ENCODE assay signal across 9 cellular contexts in the genomic region with DNA sequence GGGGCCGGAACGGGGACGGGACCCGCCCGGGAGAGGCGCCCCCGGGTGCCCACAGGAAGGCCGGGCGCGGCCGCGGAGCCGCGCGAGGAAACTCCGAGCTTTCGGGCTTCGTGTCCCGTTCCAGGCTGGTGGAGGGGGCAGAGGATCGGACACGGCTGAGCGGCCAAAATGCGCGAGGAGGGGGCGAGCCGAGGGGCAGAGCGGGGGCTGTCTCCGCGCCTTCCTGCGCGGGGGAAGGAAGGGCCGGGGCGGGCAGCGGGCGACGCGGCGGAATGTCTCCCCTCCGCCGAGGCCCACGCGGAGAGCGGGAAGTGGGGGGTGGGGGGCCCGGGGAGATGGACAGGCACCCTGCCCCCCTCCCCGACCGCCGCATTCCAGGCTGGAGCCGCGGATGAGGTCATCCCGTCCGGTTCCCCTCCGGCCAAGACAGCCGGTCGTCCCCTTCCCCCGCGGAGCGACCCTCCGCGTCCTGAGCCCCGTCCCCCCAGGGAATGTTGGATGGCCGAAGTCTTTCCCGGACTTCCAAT. TPM values are rescaled to one million over a fixed set of nuclear protein-coding genes. Genes with fewer than 3 reads are reported as not detected.
DNase-seq lines count a peak whose midpoint lies in the region; ATAC-seq and TF ChIP-seq lines count a peak whose summit lies in the region.
"Had no signal": no experiment of that assay in that cellular context is flagged by ENCODE, and none has a peak within 500 bp of the region (broad histone marks: within the 10 kb centered on the region; RNA-seq: fewer than 3 reads in every experiment).

No MANE protein-coding gene starts in this region.

- in situ Hi-C loops in HAP-1 (cut with MboI; ENCODE audit: low sequenced_read_pairs), result no loop called here

- no peaks in the 10 kb centered on the region for H3K9me3 ChIP-seq in HAP-1
- no peaks in the 10 kb centered on the region for H3K9me3 ChIP-seq in adrenal gland (replicated peaks in 1 of 3)
- no peaks in the 10 kb centered on the region for H3K9me3 ChIP-seq in iPS-15b (ENCODE audit: control insufficient read depth, insufficient read depth, low read length)
- H3K9me3 ChIP-seq in skeletal muscle tissue (ENCODE audit: control insufficient read depth in 3 of 3, low read length in 3 of 3), result no peaks in the 10 kb centered on the region

- no peak overlapping the region for H3K9ac ChIP-seq in iPS-15b (ENCODE audit: low read depth, low read length)
- peak overlapping the region; percentile 80 to 81 (median 80) for H3K9ac ChIP-seq in skeletal muscle tissue (ENCODE audit: low read depth in 1 of 3, low read length in 3 of 3)

- H3K4me1 ChIP-seq in HAP-1 (peaks cover 24% of the 10 kb centered on the region), adrenal gland (replicated peaks in 1 of 2) (peaks cover 50 to 53% of the 10 kb centered on the region in 2 donors), iPS-15b (ENCODE audit: control insufficient read depth, insufficient read depth, low read length) (peaks cover 20% of the 10 kb centered on the region), skeletal muscle tissue (ENCODE audit: control insufficient read depth in 3 of 3, insufficient read depth in 3 of 3, low read length in 3 of 3) (peaks cover 44 to 50% (median 48%) of the 10 kb centered on the region in 3 donors)

- no peak for TF ChIP-seq CTCF in adrenal gland (IDR thresholded peaks at IDR 0.05)

- H3K27me3 ChIP-seq in HAP-1 (ENCODE audit: low read depth) (peaks cover 4% of the 10 kb centered on the region; the same call in 1 of the 2 replicates), adrenal gland (no peaks in the 10 kb centered on the region), iPS-15b (ENCODE audit: control insufficient read depth, insufficient read depth, low read length) (peaks cover 33% of the 10 kb centered on the region), skeletal muscle tissue (ENCODE audit: control insufficient read depth in 3 of 3, insufficient read depth in 3 of 3, low read length in 3 of 3) (peaks cover 16 to 51% (median 43%) of the 10 kb centered on the region in 3 donors)

- TF ChIP-seq POLR2A in adrenal gland (IDR thresholded peaks at IDR 0.05), result no peak

- H3K27ac ChIP-seq in adrenal gland (peak overlapping the region; percentile 89 to 99 (median 99)), skeletal muscle tissue (ENCODE audit: low read depth, low read length) (peak overlapping the region; percentile 91)

- peaks cover 27% of the 10 kb centered on the region for H3K36me3 ChIP-seq in HAP-1 (replicated peaks)
- peaks cover 0 to 2% of the 10 kb centered on the region in 2 donors for H3K36me3 ChIP-seq in adrenal gland (replicated peaks in 1 of 2)
- H3K36me3 ChIP-seq in iPS-15b (ENCODE audit: control insufficient read depth, insufficient read depth, low read length), result no peaks in the 10 kb centered on the region
- H3K36me3 ChIP-seq in skeletal muscle tissue (ENCODE audit: control insufficient read depth in 3 of 3, insufficient read depth in 3 of 3, low read length in 3 of 3), result peaks cover 0 to 3% (median 0%) of the 10 kb centered on the region in 3 donors

- H3K4me3 ChIP-seq in HAP-1, result peak overlapping the region; percentile 86
- H3K4me3 ChIP-seq in adrenal gland, result peak overlapping the region; percentile 46 to 97 (median 74)
- peak overlapping the region; percentile 59 for H3K4me3 ChIP-seq in iPS-15b (ENCODE audit: low read depth, low read length)
- H3K4me3 ChIP-seq in skeletal muscle tissue (ENCODE audit: low read length in 3 of 3), result peak overlapping the region; percentile 65 to 77 (median 73)

- intact Hi-C loops in adrenal gland (cut with DNase I), result no loop called here

- DNase-seq in HAP-1 (ENCODE audit: low spot score in 2 of 2), result peak in 1 of 2 experiments; percentile 52
- DNase-seq in adrenal gland, result peak in 6 of 7 donors; percentile 62 to 78 (median 72)
- DNase-seq in Kasumi-1 (lab: John Stamatoyannopoulos, UW), result no peak
- DNase-seq in putamen (ENCODE audit: low spot score), result no peak
- no peak for DNase-seq in NCI-H128 (lab: John Stamatoyannopoulos, UW; ENCODE audit: unreplicated experiment)

- ATAC-seq in GM21447 (IDR thresholded peaks at IDR 0.05; ENCODE audit: unreplicated experiment), result no peak

- WGBS in adrenal gland, 4 donors, result 0 to 3% (median 1%) methylated on average over 6 to 62 of the region's 62 CpGs

RNA-seq across cellular contexts. Expression of gene CDC42EP1, which starts 0.5 kb away (rescaled TPM):
- total RNA-seq in adrenal gland (100 to 1,000 TPM in 5 of 8 donors, 10 to 100 TPM in 3; 74.4 to 159 (median 125) TPM), skeletal muscle tissue (6.3 TPM)
- 10 to 100 TPM; 19.7 to 65.1 (median 39.5) TPM for polyA plus RNA-seq in adrenal gland

RNA-seq across cellular contexts. Expression of gene LGALS2, which starts 19.1 kb away (rescaled TPM):
- total RNA-seq in adrenal gland (under 1 TPM in 1 of 8 donors, not detected in 7; 0.42 TPM), skeletal muscle tissue (not detected)
- 1 to 10 TPM in 1 of 3 donors, under 1 TPM in 2; 0.42 to 1.4 (median 0.47) TPM for polyA plus RNA-seq in adrenal gland
- total RNA-seq: NCI-H460 had no signal

RNA-seq across cellular contexts. Expression of gene CARD10, which starts 41.5 kb away (rescaled TPM):
- total RNA-seq in adrenal gland, result 10 to 100 TPM; 14.0 to 34.2 (median 20.9) TPM
- polyA plus RNA-seq in adrenal gland, result 10 to 100 TPM in 2 of 3 donors, 1 to 10 TPM in 1; 4.7 to 24.4 (median 17.4) TPM
- 5.7 TPM for total RNA-seq in skeletal muscle tissue

RNA-seq across cellular contexts. Expression of gene GGA1, which starts 47.9 kb away (rescaled TPM):
- total RNA-seq in adrenal gland (10 to 100 TPM; 30.6 to 93.3 (median 65.6) TPM), skeletal muscle tissue (15.7 TPM)
- 100 to 1,000 TPM in 2 of 3 donors, 10 to 100 TPM in 1; 42.4 to 160 (median 107) TPM for polyA plus RNA-seq in adrenal gland

Comparison
In these comparisons a context has a peak if more than half of its experiments do, and no peak if none do; other contexts are left out.
1. DNase-seq: peak in adrenal gland (6 of 7); none in Kasumi-1 (0 of 2), putamen (single experiment) and NCI-H128 (single experiment).
2. RNA of gene CDC42EP1, which starts 0.5 kb away (total RNA-seq): 74.4 to 159 TPM in adrenal gland; 6.3 TPM in skeletal muscle tissue (single experiment); every median in the first group is over 10 times any median in the second.
3. Peak in every context shown above with its lines, with median percentiles within 50 percentile points of each other: H3K4me3 ChIP-seq.